Comparison of ENCODE assay signal across 1 cellular context in the genomic region with DNA sequence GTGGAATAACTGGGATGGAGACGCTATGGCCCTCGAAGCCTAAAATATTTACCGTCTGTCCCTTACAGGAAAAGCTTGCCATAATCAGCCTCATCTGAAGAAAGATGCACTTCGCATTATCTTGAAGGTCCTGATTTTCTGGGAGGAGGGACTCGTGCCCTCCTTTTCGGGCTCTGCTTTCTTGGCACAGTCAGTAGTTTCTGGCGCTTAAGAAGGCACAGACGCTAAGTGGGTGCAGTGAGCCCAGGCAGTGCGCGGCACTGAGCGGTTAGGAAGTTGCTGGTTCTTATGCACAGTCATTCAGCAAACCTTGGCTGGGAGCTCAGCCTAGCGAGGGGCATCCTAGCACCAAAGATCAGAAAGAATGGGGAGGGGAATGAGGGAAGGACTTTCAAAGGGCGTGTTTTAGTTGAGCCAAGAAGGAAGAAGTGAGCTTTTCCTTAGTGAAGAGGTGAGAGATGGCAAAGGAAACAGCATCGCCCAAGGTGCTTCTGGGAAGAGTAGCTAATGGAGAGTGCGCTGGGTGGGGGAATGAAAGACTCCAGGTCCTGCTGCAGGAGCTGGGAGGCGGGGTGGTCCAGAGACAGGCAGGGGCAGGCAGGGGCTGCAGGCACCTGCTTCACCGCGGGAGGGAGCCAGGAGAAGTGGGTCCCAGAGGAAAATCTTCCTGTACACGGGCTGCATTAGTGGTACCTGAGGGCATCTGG.
TF ChIP-seq lines count a peak whose summit lies in the region.

No MANE protein-coding gene starts in this region.

TF ChIP-seq in H1, 55 proteins besides CTCF, POLR2A, EP300 and RAD21 (continued from another document):
- TF ChIP-seq, protein P1, sequence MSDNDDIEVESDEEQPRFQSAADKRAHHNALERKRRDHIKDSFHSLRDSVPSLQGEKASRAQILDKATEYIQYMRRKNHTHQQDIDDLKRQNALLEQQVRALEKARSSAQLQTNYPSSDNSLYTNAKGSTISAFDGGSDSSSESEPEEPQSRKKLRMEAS (IDR thresholded peaks at IDR 0.05) = no peak
- no peak for TF ChIP-seq RBBP5 (IDR thresholded peaks at IDR 0.05; ENCODE audit: borderline replicate concordance, low read depth, low read length)
- TF ChIP-seq KDM5A (IDR thresholded peaks at IDR 0.05; ENCODE audit: low read length) = no peak
- TF ChIP-seq CREB1 (IDR thresholded peaks at IDR 0.05) = no peak
- TF ChIP-seq, protein P2, sequence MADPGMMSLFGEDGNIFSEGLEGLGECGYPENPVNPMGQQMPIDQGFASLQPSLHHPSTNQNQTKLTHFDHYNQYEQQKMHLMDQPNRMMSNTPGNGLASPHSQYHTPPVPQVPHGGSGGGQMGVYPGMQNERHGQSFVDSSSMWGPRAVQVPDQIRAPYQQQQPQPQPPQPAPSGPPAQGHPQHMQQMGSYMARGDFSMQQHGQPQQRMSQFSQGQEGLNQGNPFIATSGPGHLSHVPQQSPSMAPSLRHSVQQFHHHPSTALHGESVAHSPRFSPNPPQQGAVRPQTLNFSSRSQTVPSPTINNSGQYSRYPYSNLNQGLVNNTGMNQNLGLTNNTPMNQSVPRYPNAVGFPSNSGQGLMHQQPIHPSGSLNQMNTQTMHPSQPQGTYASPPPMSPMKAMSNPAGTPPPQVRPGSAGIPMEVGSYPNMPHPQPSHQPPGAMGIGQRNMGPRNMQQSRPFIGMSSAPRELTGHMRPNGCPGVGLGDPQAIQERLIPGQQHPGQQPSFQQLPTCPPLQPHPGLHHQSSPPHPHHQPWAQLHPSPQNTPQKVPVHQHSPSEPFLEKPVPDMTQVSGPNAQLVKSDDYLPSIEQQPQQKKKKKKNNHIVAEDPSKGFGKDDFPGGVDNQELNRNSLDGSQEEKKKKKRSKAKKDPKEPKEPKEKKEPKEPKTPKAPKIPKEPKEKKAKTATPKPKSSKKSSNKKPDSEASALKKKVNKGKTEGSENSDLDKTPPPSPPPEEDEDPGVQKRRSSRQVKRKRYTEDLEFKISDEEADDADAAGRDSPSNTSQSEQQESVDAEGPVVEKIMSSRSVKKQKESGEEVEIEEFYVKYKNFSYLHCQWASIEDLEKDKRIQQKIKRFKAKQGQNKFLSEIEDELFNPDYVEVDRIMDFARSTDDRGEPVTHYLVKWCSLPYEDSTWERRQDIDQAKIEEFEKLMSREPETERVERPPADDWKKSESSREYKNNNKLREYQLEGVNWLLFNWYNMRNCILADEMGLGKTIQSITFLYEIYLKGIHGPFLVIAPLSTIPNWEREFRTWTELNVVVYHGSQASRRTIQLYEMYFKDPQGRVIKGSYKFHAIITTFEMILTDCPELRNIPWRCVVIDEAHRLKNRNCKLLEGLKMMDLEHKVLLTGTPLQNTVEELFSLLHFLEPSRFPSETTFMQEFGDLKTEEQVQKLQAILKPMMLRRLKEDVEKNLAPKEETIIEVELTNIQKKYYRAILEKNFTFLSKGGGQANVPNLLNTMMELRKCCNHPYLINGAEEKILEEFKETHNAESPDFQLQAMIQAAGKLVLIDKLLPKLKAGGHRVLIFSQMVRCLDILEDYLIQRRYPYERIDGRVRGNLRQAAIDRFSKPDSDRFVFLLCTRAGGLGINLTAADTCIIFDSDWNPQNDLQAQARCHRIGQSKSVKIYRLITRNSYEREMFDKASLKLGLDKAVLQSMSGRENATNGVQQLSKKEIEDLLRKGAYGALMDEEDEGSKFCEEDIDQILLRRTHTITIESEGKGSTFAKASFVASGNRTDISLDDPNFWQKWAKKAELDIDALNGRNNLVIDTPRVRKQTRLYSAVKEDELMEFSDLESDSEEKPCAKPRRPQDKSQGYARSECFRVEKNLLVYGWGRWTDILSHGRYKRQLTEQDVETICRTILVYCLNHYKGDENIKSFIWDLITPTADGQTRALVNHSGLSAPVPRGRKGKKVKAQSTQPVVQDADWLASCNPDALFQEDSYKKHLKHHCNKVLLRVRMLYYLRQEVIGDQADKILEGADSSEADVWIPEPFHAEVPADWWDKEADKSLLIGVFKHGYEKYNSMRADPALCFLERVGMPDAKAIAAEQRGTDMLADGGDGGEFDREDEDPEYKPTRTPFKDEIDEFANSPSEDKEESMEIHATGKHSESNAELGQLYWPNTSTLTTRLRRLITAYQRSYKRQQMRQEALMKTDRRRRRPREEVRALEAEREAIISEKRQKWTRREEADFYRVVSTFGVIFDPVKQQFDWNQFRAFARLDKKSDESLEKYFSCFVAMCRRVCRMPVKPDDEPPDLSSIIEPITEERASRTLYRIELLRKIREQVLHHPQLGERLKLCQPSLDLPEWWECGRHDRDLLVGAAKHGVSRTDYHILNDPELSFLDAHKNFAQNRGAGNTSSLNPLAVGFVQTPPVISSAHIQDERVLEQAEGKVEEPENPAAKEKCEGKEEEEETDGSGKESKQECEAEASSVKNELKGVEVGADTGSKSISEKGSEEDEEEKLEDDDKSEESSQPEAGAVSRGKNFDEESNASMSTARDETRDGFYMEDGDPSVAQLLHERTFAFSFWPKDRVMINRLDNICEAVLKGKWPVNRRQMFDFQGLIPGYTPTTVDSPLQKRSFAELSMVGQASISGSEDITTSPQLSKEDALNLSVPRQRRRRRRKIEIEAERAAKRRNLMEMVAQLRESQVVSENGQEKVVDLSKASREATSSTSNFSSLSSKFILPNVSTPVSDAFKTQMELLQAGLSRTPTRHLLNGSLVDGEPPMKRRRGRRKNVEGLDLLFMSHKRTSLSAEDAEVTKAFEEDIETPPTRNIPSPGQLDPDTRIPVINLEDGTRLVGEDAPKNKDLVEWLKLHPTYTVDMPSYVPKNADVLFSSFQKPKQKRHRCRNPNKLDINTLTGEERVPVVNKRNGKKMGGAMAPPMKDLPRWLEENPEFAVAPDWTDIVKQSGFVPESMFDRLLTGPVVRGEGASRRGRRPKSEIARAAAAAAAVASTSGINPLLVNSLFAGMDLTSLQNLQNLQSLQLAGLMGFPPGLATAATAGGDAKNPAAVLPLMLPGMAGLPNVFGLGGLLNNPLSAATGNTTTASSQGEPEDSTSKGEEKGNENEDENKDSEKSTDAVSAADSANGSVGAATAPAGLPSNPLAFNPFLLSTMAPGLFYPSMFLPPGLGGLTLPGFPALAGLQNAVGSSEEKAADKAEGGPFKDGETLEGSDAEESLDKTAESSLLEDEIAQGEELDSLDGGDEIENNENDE (IDR thresholded peaks at IDR 0.05; ENCODE audit: insufficient replicate concordance, low read length) = no peak
- no peak for TF ChIP-seq BCL11A (IDR thresholded peaks at IDR 0.05; ENCODE audit: low read depth in 2 of 2, low read length in 2 of 2)
- TF ChIP-seq POU5F1 (IDR thresholded peaks at IDR 0.05; ENCODE audit: low read depth, low read length) = no peak
- no peak for TF ChIP-seq GABPA (IDR thresholded peaks at IDR 0.05; ENCODE audit: borderline replicate concordance, insufficient read depth, low read length)
TF ChIP-seq in H1: peak in this region for 0.
